Comparison of ENCODE assay signal across 18 cellular contexts in the genomic region with DNA sequence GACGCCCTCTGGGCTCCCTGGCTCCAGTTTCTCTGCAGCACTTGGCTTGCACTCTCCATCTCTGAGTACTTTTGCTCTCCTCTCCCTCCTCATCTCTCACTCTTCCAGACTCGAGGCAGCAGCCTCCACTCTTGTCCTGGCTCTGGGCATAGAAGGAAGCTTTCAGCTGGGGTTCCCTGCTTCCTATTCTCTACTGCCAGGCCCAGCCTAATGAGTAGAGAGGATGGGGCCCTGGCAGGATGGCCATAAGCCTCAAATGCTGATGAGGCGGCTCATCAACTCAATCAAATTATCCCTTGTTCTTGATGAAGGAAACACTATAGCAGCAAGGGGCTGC.
"Had no signal": no experiment of that assay in that cellular context is flagged by ENCODE, and none has a peak within 500 bp of the region (broad histone marks: within the 10 kb centered on the region; RNA-seq: fewer than 3 reads in every experiment).

No MANE protein-coding gene starts in this region.

- H3K9me3 ChIP-seq: gastroesophageal sphincter, heart right ventricle, lower lobe of right lung, prostate gland, right lobe of liver, thyroid gland had no signal

- H3K9me3 Mint-ChIP-seq: activated CD4-positive, alpha-beta T cell treated with anti-CD3 and anti-CD28 coated beads, Interleukin-2, amount 10 ng/mL, durations not matched to agents 7 days and 5 days; activated T-helper 1 cell treated with anti-CD3 and anti-CD28 coated beads, Interleukin-12 subunit alpha, Interleukin-12 subunit beta, Interleukin-2, Interleukin-4 antibody, amounts not matched to agents 30 ng/mL and 10 ng/mL and 1 ng/mL, durations not matched to agents 14 hours and 24 hours and 36 hours; naive thymus-derived CD4-positive, alpha-beta T cell had no signal

- ATAC-seq: gastroesophageal sphincter; heart right ventricle; lower lobe of right lung; naive thymus-derived CD4-positive, alpha-beta T cell had no signal

- H3K27ac Mint-ChIP-seq: activated CD4-positive, alpha-beta T cell treated with anti-CD3 and anti-CD28 coated beads, Interleukin-2, amount 10 ng/mL, durations not matched to agents 7 days and 5 days; activated T-helper 1 cell treated with anti-CD3 and anti-CD28 coated beads, Interleukin-12 subunit alpha, Interleukin-12 subunit beta, Interleukin-2, Interleukin-4 antibody, amounts not matched to agents 30 ng/mL and 10 ng/mL and 1 ng/mL, durations not matched to agents 14 hours and 24 hours and 36 hours; naive thymus-derived CD4-positive, alpha-beta T cell had no signal

- H3K4me1 ChIP-seq: prostate gland, thyroid gland had no signal

- H3K27me3 ChIP-seq: gastroesophageal sphincter, right lobe of liver, thyroid gland had no signal

- H3K4me3 ChIP-seq: gastroesophageal sphincter, heart right ventricle, lower lobe of right lung, prostate gland, right lobe of liver, thyroid gland had no signal

- H3K36me3 Mint-ChIP-seq: naive thymus-derived CD4-positive, alpha-beta T cell had no signal

- DNase-seq: activated CD4-positive, alpha-beta T cell treated with anti-CD3 and anti-CD28 coated beads, Interleukin-2, amount 10 ng/mL, durations not matched to agents 7 days and 5 days; activated CD4-positive, CD25-positive, alpha-beta regulatory T cell; activated CD8-positive, alpha-beta memory T cell treated with anti-CD3 and anti-CD28 coated beads, Interleukin-2, amount 50 U/mL, for 48 hours; activated naive CD4-positive, alpha-beta T cell treated with Interleukin-2 at 50 U/mL for 16 hours; anterior cingulate cortex; erythroblast; heart right ventricle; lower lobe of right lung; midbrain; naive thymus-derived CD4-positive, alpha-beta T cell; right lobe of liver; stimulated activated CD4-positive, alpha-beta T cell treated with anti-CD3 and anti-CD28 coated beads, Interleukin-12 subunit alpha, Interleukin-12 subunit beta, amount 100 ng/mL, for 4 hours; stimulated activated CD4-positive, alpha-beta T cell treated with anti-CD3 and anti-CD28 coated beads, Interleukin-2, amount 100 ng/mL, for 24 hours; T-helper 2 cell; thyroid gland had no signal

- H3K27ac ChIP-seq: gastroesophageal sphincter, heart right ventricle, lower lobe of right lung, prostate gland, right lobe of liver, thyroid gland had no signal

- H3K36me3 ChIP-seq: gastroesophageal sphincter, heart right ventricle, lower lobe of right lung, prostate gland, right lobe of liver, thyroid gland had no signal

- H3K4me3 Mint-ChIP-seq: activated CD4-positive, alpha-beta T cell treated with anti-CD3 and anti-CD28 coated beads, Interleukin-2, amount 10 ng/mL, durations not matched to agents 7 days and 5 days; activated T-helper 1 cell treated with anti-CD3 and anti-CD28 coated beads, Interleukin-12 subunit alpha, Interleukin-12 subunit beta, Interleukin-2, Interleukin-4 antibody, amounts not matched to agents 30 ng/mL and 10 ng/mL and 1 ng/mL, durations not matched to agents 14 hours and 24 hours and 36 hours; naive thymus-derived CD4-positive, alpha-beta T cell had no signal
